ENCODE assay signal across 8 cellular contexts in the genomic region with DNA sequence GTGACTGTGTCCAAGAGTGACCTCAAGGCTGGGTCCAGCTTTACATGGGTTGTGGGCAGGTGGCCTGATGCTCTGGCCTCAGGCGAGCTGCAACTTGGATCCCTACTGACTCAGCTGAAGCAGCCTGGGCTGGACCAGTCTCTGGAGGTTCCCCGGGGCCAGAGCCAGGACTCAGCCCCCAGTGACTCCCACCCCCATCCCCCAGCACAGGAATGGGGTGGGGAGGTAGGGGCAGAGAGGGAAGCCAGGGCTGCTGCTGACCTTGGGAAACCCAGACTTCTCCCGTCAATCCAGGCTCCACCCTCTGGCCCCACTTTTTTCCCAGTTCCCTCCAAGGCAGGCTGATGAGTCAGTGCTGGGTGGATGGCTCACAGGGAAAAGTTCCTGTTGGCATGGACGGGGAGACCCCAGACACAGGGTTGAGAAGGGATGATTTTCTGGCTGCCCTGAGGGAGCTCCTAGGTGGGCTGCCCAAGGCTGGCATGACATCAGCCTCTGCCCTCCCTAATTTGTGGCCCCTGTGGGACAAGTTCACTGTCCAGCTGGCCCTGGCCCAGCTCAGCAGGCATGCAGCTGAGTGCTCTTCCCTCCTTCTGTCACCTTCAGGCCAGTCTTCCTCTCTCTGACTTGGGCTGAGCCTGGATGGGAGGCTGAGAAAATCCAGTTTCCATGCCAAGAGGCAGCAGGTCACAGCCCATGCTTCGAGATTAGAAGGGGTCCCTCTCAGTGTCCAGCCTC. TPM values are rescaled to one million over a fixed set of nuclear protein-coding genes. Genes with fewer than 3 reads are reported as not detected.
DNase-seq lines count a peak whose midpoint lies in the region; ATAC-seq and TF ChIP-seq lines count a peak whose summit lies in the region.

No MANE protein-coding gene starts in this region.

- peak; percentile 0 for ATAC-seq in HG03095 (IDR thresholded peaks at IDR 0.05; ENCODE audit: unreplicated experiment)
- ATAC-seq in Right ventricle myocardium superior (ENCODE audit: poor library complexity) = peak; percentile 30

- H3K4me1 Mint-ChIP-seq in CD14-positive monocyte (peaks cover 82% of the 10 kb centered on the region), progenitor cell of endocrine pancreas (ENCODE audit: low read depth) (peaks cover 14% of the 10 kb centered on the region)
- peaks cover 58% of the 10 kb centered on the region for H3K4me1 Mint-ChIP-seq in activated T-helper 1 cell treated with anti-CD3 and anti-CD28 coated beads, Interleukin-12 subunit alpha, Interleukin-12 subunit beta, Interleukin-2, Interleukin-4 antibody, amounts not matched to agents 30 ng/mL and 10 ng/mL and 1 ng/mL, durations not matched to agents 14 hours and 24 hours and 36 hours (ENCODE audit: low read depth)

- H3K27me3 Mint-ChIP-seq in CD14-positive monocyte (ENCODE audit: low read depth in 3 of 3) = peaks cover 2 to 14% (median 7%) of the 10 kb centered on the region in 3 donors
- H3K27me3 Mint-ChIP-seq in activated T-helper 1 cell treated with anti-CD3 and anti-CD28 coated beads, Interleukin-12 subunit alpha, Interleukin-12 subunit beta, Interleukin-2, Interleukin-4 antibody, amounts not matched to agents 30 ng/mL and 10 ng/mL and 1 ng/mL, durations not matched to agents 14 hours and 24 hours and 36 hours (ENCODE audit: insufficient read depth) = peaks cover 5% of the 10 kb centered on the region
- H3K27me3 Mint-ChIP-seq in progenitor cell of endocrine pancreas = peaks cover 25% of the 10 kb centered on the region

- H3K36me3 Mint-ChIP-seq in CD14-positive monocyte (peaks cover 35% of the 10 kb centered on the region in 2 donors), progenitor cell of endocrine pancreas (ENCODE audit: insufficient read depth) (peaks cover 4% of the 10 kb centered on the region)
- H3K36me3 Mint-ChIP-seq in activated T-helper 1 cell treated with anti-CD3 and anti-CD28 coated beads, Interleukin-12 subunit alpha, Interleukin-12 subunit beta, Interleukin-2, Interleukin-4 antibody, amounts not matched to agents 30 ng/mL and 10 ng/mL and 1 ng/mL, durations not matched to agents 14 hours and 24 hours and 36 hours (ENCODE audit: low read depth) = peaks cover 60% of the 10 kb centered on the region

- DNase-seq in CD14-positive monocyte (ENCODE audit: low spot score) = no peak
- DNase-seq in activated T-helper 1 cell treated with anti-CD3 and anti-CD28 coated beads, Interleukin-12 subunit alpha, Interleukin-12 subunit beta, Interleukin-2, Interleukin-4 antibody, amounts not matched to agents 30 ng/mL and 10 ng/mL and 1 ng/mL, durations not matched to agents 14 hours and 24 hours and 36 hours (ENCODE audit: low spot score) = no peak
- peak; percentile 71 for DNase-seq in Right ventricle myocardium superior
- DNase-seq in progenitor cell of endocrine pancreas (ENCODE audit: low spot score, unreplicated experiment) = no peak
- no peak for DNase-seq in NCI-H345 (lab: John Stamatoyannopoulos, UW)
- no peak for DNase-seq in stimulated activated naive CD4-positive, alpha-beta T cell (lab: John Stamatoyannopoulos, UW)
- DNase-seq in NCI-H187 (lab: John Stamatoyannopoulos, UW) = no peak

- H3K9me3 Mint-ChIP-seq in CD14-positive monocyte (no peaks in the 10 kb centered on the region), progenitor cell of endocrine pancreas (ENCODE audit: low read depth) (no peaks in the 10 kb centered on the region)
- no peaks in the 10 kb centered on the region for H3K9me3 Mint-ChIP-seq in activated T-helper 1 cell treated with anti-CD3 and anti-CD28 coated beads, Interleukin-12 subunit alpha, Interleukin-12 subunit beta, Interleukin-2, Interleukin-4 antibody, amounts not matched to agents 30 ng/mL and 10 ng/mL and 1 ng/mL, durations not matched to agents 14 hours and 24 hours and 36 hours

- H3K27ac Mint-ChIP-seq in CD14-positive monocyte (peak overlapping the region; percentile 93 to 99 (median 98)), progenitor cell of endocrine pancreas (peak overlapping the region; percentile 39)
- peak overlapping the region; percentile 97 for H3K27ac Mint-ChIP-seq in activated T-helper 1 cell treated with anti-CD3 and anti-CD28 coated beads, Interleukin-12 subunit alpha, Interleukin-12 subunit beta, Interleukin-2, Interleukin-4 antibody, amounts not matched to agents 30 ng/mL and 10 ng/mL and 1 ng/mL, durations not matched to agents 14 hours and 24 hours and 36 hours

- no peak for TF ChIP-seq CTCF in CD14-positive monocyte (IDR thresholded peaks at IDR 0.05)
- TF ChIP-seq CTCF in progenitor cell of endocrine pancreas (IDR thresholded peaks at IDR 0.05; ENCODE audit: unreplicated experiment) = no peak

- peak overlapping the region; percentile 86 to 91 for H3K4me3 Mint-ChIP-seq in CD14-positive monocyte
- H3K4me3 Mint-ChIP-seq in activated T-helper 1 cell treated with anti-CD3 and anti-CD28 coated beads, Interleukin-12 subunit alpha, Interleukin-12 subunit beta, Interleukin-2, Interleukin-4 antibody, amounts not matched to agents 30 ng/mL and 10 ng/mL and 1 ng/mL, durations not matched to agents 14 hours and 24 hours and 36 hours = peak overlapping the region; percentile 100
- H3K4me3 Mint-ChIP-seq in progenitor cell of endocrine pancreas (ENCODE audit: low read depth) = peak overlapping the region; percentile 76

- intact Hi-C loops in CD14-positive monocyte (cut with micrococcal nuclease) = loop anchor here in 1 of 2 donors (10.0 kb wide), 1 partner anchor 1172 kb away; the partner anchor contains the start of gene SH3D21
- intact Hi-C loops in activated T-helper 1 cell treated with anti-CD3 and anti-CD28 coated beads, Interleukin-12 subunit alpha, Interleukin-12 subunit beta, Interleukin-2, Interleukin-4 antibody, amounts not matched to agents 30 ng/mL and 10 ng/mL and 1 ng/mL, durations not matched to agents 14 hours and 24 hours and 36 hours (cut with micrococcal nuclease) = loop anchor here (1.0 to 10.0 kb wide), 10 partner anchors 120 to 1594 kb away; partner anchors contain the start of genes AGO1, CDCA8, FHL3 and MTF1
- intact Hi-C loops in Right ventricle myocardium superior (cut with DNase I) = no loop called here

RNA-seq across cellular contexts. Expression of gene ZC3H12A, which starts 2.2 kb away (rescaled TPM):
- polyA plus RNA-seq in CD14-positive monocyte = 1 to 10 TPM; 5.2 to 5.8 TPM
- total RNA-seq in activated T-helper 1 cell treated with anti-CD3 and anti-CD28 coated beads, Interleukin-12 subunit alpha, Interleukin-12 subunit beta, Interleukin-2, Interleukin-4 antibody, amounts not matched to agents 30 ng/mL and 10 ng/mL and 1 ng/mL, durations not matched to agents 14 hours and 24 hours and 36 hours = 40.4 and 44.0 TPM in 2 replicates
- total RNA-seq in Right ventricle myocardium superior (4.2 TPM), progenitor cell of endocrine pancreas (3.0 TPM in 2 replicates)

RNA-seq across cellular contexts. Expression of gene MEAF6, which starts 37.9 kb away (rescaled TPM):
- polyA plus RNA-seq in CD14-positive monocyte = 10 to 100 TPM; 79.2 to 99.8 TPM
- 102 and 103 TPM in 2 replicates for total RNA-seq in activated T-helper 1 cell treated with anti-CD3 and anti-CD28 coated beads, Interleukin-12 subunit alpha, Interleukin-12 subunit beta, Interleukin-2, Interleukin-4 antibody, amounts not matched to agents 30 ng/mL and 10 ng/mL and 1 ng/mL, durations not matched to agents 14 hours and 24 hours and 36 hours
- total RNA-seq in Right ventricle myocardium superior = 34.6 TPM
- total RNA-seq in progenitor cell of endocrine pancreas = 78.2 and 83.1 TPM in 2 replicates

Comparison
In these comparisons a context has a peak if more than half of its experiments do, and no peak if none do; other contexts are left out.
1. H3K27ac Mint-ChIP-seq: peak in every context shown above with its lines; median percentile 98 in CD14-positive monocyte; 97 in activated T-helper 1 cell treated with anti-CD3 and anti-CD28 coated beads, Interleukin-12 subunit alpha, Interleukin-12 subunit beta, Interleukin-2, Interleukin-4 antibody, amounts not matched to agents 30 ng/mL and 10 ng/mL and 1 ng/mL, durations not matched to agents 14 hours and 24 hours and 36 hours; 39 in progenitor cell of endocrine pancreas.